ENCODE assay signal across 21 cellular contexts in the genomic region with DNA sequence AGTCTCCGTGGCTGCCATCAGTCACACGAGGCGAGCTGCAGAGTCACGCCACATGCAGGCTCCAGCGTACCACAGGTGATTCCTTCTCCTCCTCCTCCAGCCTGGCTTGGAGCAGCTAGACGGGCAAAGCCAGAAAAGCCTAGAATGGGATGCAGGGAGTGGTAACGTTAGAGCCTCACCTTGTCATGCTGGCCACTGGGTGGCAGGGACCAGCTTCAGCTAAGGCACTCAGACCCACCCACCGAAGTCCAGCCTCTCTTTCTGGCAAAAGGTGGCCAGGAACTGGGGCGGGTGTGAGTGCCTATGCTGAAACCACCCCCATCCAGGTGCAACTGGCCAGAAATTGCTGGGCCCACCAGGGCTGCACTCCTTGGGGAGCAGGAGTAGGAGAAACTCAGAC. TPM values are rescaled to one million over a fixed set of nuclear protein-coding genes. Genes with fewer than 3 reads are reported as not detected.
"Had no signal": no experiment of that assay in that cellular context is flagged by ENCODE, and none has a peak within 500 bp of the region (broad histone marks: within the 10 kb centered on the region; RNA-seq: fewer than 3 reads in every experiment).

No MANE protein-coding gene starts in this region.

RNA-seq across cellular contexts. Expression of gene POTEF, which starts 1.3 kb away (rescaled TPM):
- total RNA-seq: activated CD4-positive, alpha-beta memory T cell treated with anti-CD3 and anti-CD28 coated beads for 36 hours; activated CD4-positive, alpha-beta T cell treated with anti-CD3 and anti-CD28 coated beads for 36 hours; activated CD4-positive, alpha-beta T cell treated with anti-CD3 and anti-CD28 coated beads, Interleukin-2, amount 10 ng/mL, durations not matched to agents 24 days and 14 days; activated CD8-positive, alpha-beta memory T cell treated with anti-CD3 and anti-CD28 coated beads for 36 hours; activated CD8-positive, alpha-beta memory T cell treated with anti-CD3 and anti-CD28 coated beads, Interleukin-2, amount 10 ng/mL, durations not matched to agents 7 days and 5 days; activated CD8-positive, alpha-beta T cell treated with anti-CD3 and anti-CD28 coated beads, Interleukin-2, amount 10 ng/mL, durations not matched to agents 7 days and 5 days; activated naive CD4-positive, alpha-beta T cell treated with anti-CD3 and anti-CD28 coated beads for 36 hours; activated naive CD8-positive, alpha-beta T cell treated with anti-CD3 and anti-CD28 coated beads for 36 hours; activated T-helper 1 cell treated with anti-CD3 and anti-CD28 coated beads, Interleukin-12 subunit alpha, Interleukin-12 subunit beta, Interleukin-2, Interleukin-4 antibody, amounts not matched to agents 30 ng/mL and 10 ng/mL and 1 ng/mL, durations not matched to agents 14 hours and 24 hours and 36 hours; activated T-helper 2 cell treated with anti-CD3 and anti-CD28 coated beads, Interferon-gamma antibody, Interleukin-2, Interleukin-4, amounts not matched to agents 10 μg/mL and 5 μg/mL and 100 μg/mL, durations not matched to agents 14 hours and 24 hours and 36 hours; adrenal gland; bronchial epithelial cell; cardiac septum; endothelial cell of umbilical vein; esophagus squamous epithelium; fibroblast of lung; fibroblast of villous mesenchyme; gastroesophageal sphincter; T-helper 17 cell had no signal
- polyA plus RNA-seq: adrenal gland, aorta, esophagus, fibroblast of lung had no signal
